ENCODE assay signal across 28 cellular contexts in genomic region chr13:63044617-63045016, GRCh38.
DNase-seq lines count a peak whose midpoint lies in the region; ATAC-seq, FAIRE-seq and TF ChIP-seq lines count a peak whose summit lies in the region.
"Had no signal": no experiment of that assay in that cellular context is flagged by ENCODE, and none has a peak within 500 bp of the region (broad histone marks: within the 10 kb centered on the region; RNA-seq: fewer than 3 reads in every experiment).

No MANE protein-coding gene starts in this region.

- H2AFZ ChIP-seq in GM12878 (ENCODE audit: control insufficient read depth, low read depth, low read length) (no peak overlapping the region), neural cell (ENCODE audit: low read depth, low read length) (peak overlapping the region; percentile 30)

- H3K27me3 ChIP-seq in GM12878 (replicated peaks in 1 of 2; ENCODE audit: control insufficient read depth in 2 of 2, insufficient read depth in 2 of 2, low read length in 1 of 2), result no peaks in the 10 kb centered on the region
- H3K27me3 ChIP-seq in neural cell (ENCODE audit: insufficient read depth, low read depth, low read length), result no peaks in the 10 kb centered on the region
- H3K27me3 ChIP-seq: BLaER1 treated with 17β-estradiol and CSF1 and Interleukin-3, amounts not matched to agents 10 nM and 100 nM; breast epithelium; colonic mucosa; testis; vagina had no signal

- POLR2A ChIA-PET in HEK293T (lab: Yijun Ruan, JAX), result no interaction called here
- POLR2A ChIA-PET in GM12878 (lab: Charles Lee), result no interaction called here

- TF ChIP-seq RAD21 in GM12878 (IDR thresholded peaks at IDR 0.05; ENCODE audit: insufficient read depth, low read depth, low read length), result no peak
- no peak for TF ChIP-seq RAD21 in neural cell (conservative IDR thresholded peaks at IDR 0.05)

- no peaks in the 10 kb centered on the region for H3K9me3 ChIP-seq in GM12878 (replicated peaks; ENCODE audit: control insufficient read depth, insufficient read depth, low read length)
- no peaks in the 10 kb centered on the region for H3K9me3 ChIP-seq in neural cell (ENCODE audit: low read length)
- H3K9me3 ChIP-seq: BLaER1 treated with 17β-estradiol and CSF1 and Interleukin-3, amounts not matched to agents 10 nM and 100 nM; breast epithelium; Caco-2; colonic mucosa; testis; vagina had no signal

- no peaks in the 10 kb centered on the region for H3K9me2 ChIP-seq in neural cell (ENCODE audit: insufficient read depth, low read length)

- intact Hi-C loops in GM12878 (cut with micrococcal nuclease; ENCODE audit: unreplicated experiment), result no loop called here

- CTCF ChIA-PET in HEK293T (lab: Yijun Ruan, JAX), result no interaction called here
- CTCF ChIA-PET in GM12878 (lab: Yijun Ruan, JAX), result no interaction called here

- TF ChIP-seq POLR2A in GM12878 (IDR thresholded peaks at IDR 0.05; ENCODE audit: low read depth, low read length), result no peak

- in situ Hi-C loops in GM12878 (cut with MboI), result no loop called here

- H3K79me2 ChIP-seq in GM12878 (ENCODE audit: control insufficient read depth, insufficient read depth, low read length) (no peaks in the 10 kb centered on the region), neural cell (replicated peaks; ENCODE audit: insufficient read depth, low read length) (no peaks in the 10 kb centered on the region)

- H4K20me1 ChIP-seq in GM12878 (ENCODE audit: control insufficient read depth, insufficient read depth) (no peaks in the 10 kb centered on the region), neural cell (ENCODE audit: insufficient read depth) (no peaks in the 10 kb centered on the region)
- H4K20me1 ChIP-seq: BLaER1 treated with 17β-estradiol and CSF1 and Interleukin-3, amounts not matched to agents 10 nM and 100 nM had no signal

- DNase-seq in HEK293T (ENCODE audit: extremely low spot score) (no peak), NCI-H2107 treated with DMSO at 0.1 percent for 48 hours (lab: John Stamatoyannopoulos, UW; ENCODE audit: unreplicated experiment) (peak; percentile 46), GM12878 (ENCODE audit: low read depth, low spot score) (no peak), retina (no peak), iPS-NIHi7 (ENCODE audit: extremely low spot score) (no peak)
- DNase-seq in stimulated activated CD8-positive, alpha-beta memory T cell treated with anti-CD3 and anti-CD28 coated beads, Interleukin-4, amount 100 ng/mL, for 48 hours, result no peak
- DNase-seq: activated B cell treated with CpG ODN at 0.5 μM for 24 hours; activated CD4-positive, alpha-beta T cell treated with anti-CD3 and anti-CD28 coated beads, Interleukin-2, amount 50 U/mL, for 48 hours; activated CD8-positive, alpha-beta memory T cell treated with anti-CD3 and anti-CD28 coated beads, Interleukin-2, amount 50 U/mL, for 4 hours; activated naive CD4-positive, alpha-beta T cell treated with anti-CD3 and anti-CD28 coated beads for 36 hours; Caco-2; colonic mucosa; DMS79 treated with DMSO at 0.1 percent for 48 hours; effector CD8-positive, alpha-beta T cell; head of caudate nucleus; kidney glomerular epithelial cell; NCI-H187; NCI-H226; Right ventricle myocardium superior; stimulated activated CD4-positive, alpha-beta T cell treated with anti-CD3 and anti-CD28 coated beads, Interleukin-15, amount 100 ng/mL, for 24 hours; stimulated activated naive CD4-positive, alpha-beta T cell treated with Interleukin-2 at 50 U/mL for 16 hours; testis had no signal

- H3K4me2 ChIP-seq in GM12878 (ENCODE audit: control insufficient read depth, insufficient read depth) (no peak overlapping the region), neural cell (ENCODE audit: low read length) (no peak overlapping the region)
- H3K4me2 ChIP-seq: BLaER1 treated with 17β-estradiol and CSF1 and Interleukin-3, amounts not matched to agents 10 nM and 100 nM had no signal

- no peaks in the 10 kb centered on the region for H3K4me1 ChIP-seq in GM12878 (ENCODE audit: control insufficient read depth, insufficient read depth, low read length)
- H3K4me1 ChIP-seq: BLaER1 treated with 17β-estradiol and CSF1 and Interleukin-3, amounts not matched to agents 10 nM and 100 nM; breast epithelium; Caco-2; colonic mucosa; testis; vagina had no signal

- TF ChIP-seq CTCF in GM12878 (IDR thresholded peaks at IDR 0.05 in 2 of 3, conservative IDR thresholded peaks at IDR 0.05 in 1 of 3; ENCODE audit: control insufficient read depth in 2 of 3, extremely low read depth in 1 of 3, insufficient read depth in 1 of 3, low read depth in 3 of 3, low read length in 3 of 3) (no peak), neural cell (IDR thresholded peaks at IDR 0.05; ENCODE audit: poor library complexity, severe bottlenecking) (no peak)

- SMC1A ChIA-PET in GM12878 (lab: Charles Lee; ENCODE audit: uncharacterized antibody, unreplicated experiment), result no interaction called here

- ATAC-seq in GM12878 (peak; percentile 25; the same call in 2 of the 3 replicates), HG03025 (IDR thresholded peaks at IDR 0.05; ENCODE audit: low FRiP score, unreplicated experiment) (no peak)

- WGBS in GM12878 (ENCODE audit: insufficient coverage, insufficient replicate concordance, low lambda C conversion rate, missing lambda C conversion rate), result 1% methylated on average over 4 of the region's 4 CpGs

- no TSS peak for BruUV-seq in GM12878 (replicated peaks; lab: Mats Ljungman, UMichigan)

- H3F3A ChIP-seq in neural cell (ENCODE audit: insufficient read depth, low read length, poor library complexity, severe bottlenecking), result no peaks in the 10 kb centered on the region

- no peak overlapping the region for H3K9ac ChIP-seq in GM12878 (ENCODE audit: control insufficient read depth, insufficient read depth, low read length)
- H3K9ac ChIP-seq in neural cell (ENCODE audit: low read length), result no peak overlapping the region
- H3K9ac ChIP-seq: BLaER1 treated with 17β-estradiol and CSF1 and Interleukin-3, amounts not matched to agents 10 nM and 100 nM had no signal

- no peak for FAIRE-seq in GM12878 (lab: Jason Lieb, UNC)

- TF ChIP-seq EP300 in GM12878 (IDR thresholded peaks at IDR 0.05; ENCODE audit: borderline replicate concordance in 1 of 2, control insufficient read depth in 1 of 2, low read depth in 2 of 2, low read length in 2 of 2) (no peak), neural cell (conservative IDR thresholded peaks at IDR 0.05; ENCODE audit: poor library complexity, severe bottlenecking) (peak; percentile 62)

- H3K36me3 ChIP-seq in GM12878 (ENCODE audit: control insufficient read depth in 2 of 2, insufficient read depth in 2 of 2, low read length in 1 of 2) (no peaks in the 10 kb centered on the region), neural cell (ENCODE audit: insufficient read depth, low read length) (no peaks in the 10 kb centered on the region)
- H3K36me3 ChIP-seq: BLaER1 treated with 17β-estradiol and CSF1 and Interleukin-3, amounts not matched to agents 10 nM and 100 nM; breast epithelium; colonic mucosa; vagina had no signal

- no peak overlapping the region for H3K27ac ChIP-seq in GM12878 (ENCODE audit: control insufficient read depth, insufficient read depth)
- H3K27ac ChIP-seq in neural cell (ENCODE audit: low read length), result no peak overlapping the region
- H3K27ac ChIP-seq: BLaER1 treated with 17β-estradiol and CSF1 and Interleukin-3, amounts not matched to agents 10 nM and 100 nM; breast epithelium; colonic mucosa; HL-60; testis; vagina had no signal

- H3K4me3 ChIP-seq in GM12878, result no peak overlapping the region
- H3K4me3 ChIP-seq in neural cell (ENCODE audit: low read length), result no peak overlapping the region
- H3K4me3 ChIP-seq: BLaER1 treated with 17β-estradiol and CSF1 and Interleukin-3, amounts not matched to agents 10 nM and 100 nM; breast epithelium; colonic mucosa; testis; vagina had no signal

- RAD21 ChIA-PET in GM12878 (lab: Charles Lee; ENCODE audit: unreplicated experiment), result no interaction called here

TF ChIP-seq in HEK293T, 16 proteins besides CTCF, POLR2A, EP300 and RAD21 (continues in another document):
- TF ChIP-seq FOXK2 (IDR thresholded peaks at IDR 0.05), result no peak
- TF ChIP-seq, protein P1, sequence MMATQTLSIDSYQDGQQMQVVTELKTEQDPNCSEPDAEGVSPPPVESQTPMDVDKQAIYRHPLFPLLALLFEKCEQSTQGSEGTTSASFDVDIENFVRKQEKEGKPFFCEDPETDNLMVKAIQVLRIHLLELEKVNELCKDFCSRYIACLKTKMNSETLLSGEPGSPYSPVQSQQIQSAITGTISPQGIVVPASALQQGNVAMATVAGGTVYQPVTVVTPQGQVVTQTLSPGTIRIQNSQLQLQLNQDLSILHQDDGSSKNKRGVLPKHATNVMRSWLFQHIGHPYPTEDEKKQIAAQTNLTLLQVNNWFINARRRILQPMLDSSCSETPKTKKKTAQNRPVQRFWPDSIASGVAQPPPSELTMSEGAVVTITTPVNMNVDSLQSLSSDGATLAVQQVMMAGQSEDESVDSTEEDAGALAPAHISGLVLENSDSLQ (IDR thresholded peaks at IDR 0.05), result peak; percentile 89
- TF ChIP-seq CTBP1 (IDR thresholded peaks at IDR 0.05; ENCODE audit: borderline replicate concordance), result no peak
- no peak for TF ChIP-seq FOXA1 (IDR thresholded peaks at IDR 0.05)

TF ChIP-seq in GM12878, 131 proteins besides CTCF, POLR2A, EP300 and RAD21 (continues in another document):
- TF ChIP-seq ELK1 (IDR thresholded peaks at IDR 0.05; ENCODE audit: low read depth, low read length) (no peak), FOXK2 (IDR thresholded peaks at IDR 0.05) (no peak), SIN3A (IDR thresholded peaks at IDR 0.05; ENCODE audit: low read depth, low read length) (no peak)

TF ChIP-seq in neural cell, 6 proteins besides CTCF, POLR2A, EP300 and RAD21:
- TF ChIP-seq TAF1 (IDR thresholded peaks at IDR 0.05; ENCODE audit: low read depth) (no peak), POLR2AphosphoS5 (IDR thresholded peaks at IDR 0.05) (peak; percentile 56)
TF ChIP-seq in neural cell: peak in this region for 1.
